Comparison of ENCODE assay signal across 10 cellular contexts in the genomic region with DNA sequence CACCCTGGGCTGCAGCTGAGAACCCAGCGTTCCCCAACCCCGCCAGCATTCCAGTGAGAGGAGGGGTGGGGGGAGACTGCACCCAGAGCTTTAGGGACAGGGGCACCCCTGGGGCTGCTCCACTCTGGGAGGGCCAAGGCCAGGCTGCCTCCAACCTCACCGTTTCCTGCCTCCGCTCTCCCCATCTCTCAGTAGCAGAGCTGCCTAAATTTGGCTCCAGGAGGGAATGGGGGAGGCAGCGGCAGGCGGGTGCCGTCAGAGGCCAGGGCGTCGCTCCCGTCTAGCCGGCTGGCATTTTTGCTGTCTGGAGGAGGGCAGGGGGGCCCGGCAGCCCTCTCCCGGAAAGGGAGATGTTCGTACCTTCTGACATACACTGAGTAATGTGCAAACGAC. TPM values are rescaled to one million over a fixed set of nuclear protein-coding genes. Genes with fewer than 3 reads are reported as not detected.
DNase-seq lines count a peak whose midpoint lies in the region; ATAC-seq and TF ChIP-seq lines count a peak whose summit lies in the region.
"Had no signal": no experiment of that assay in that cellular context is flagged by ENCODE, and none has a peak within 500 bp of the region (broad histone marks: within the 10 kb centered on the region; RNA-seq: fewer than 3 reads in every experiment).

No MANE protein-coding gene starts in this region.

- no peak for TF ChIP-seq CTCF in osteoblast (IDR thresholded peaks at IDR 0.05; ENCODE audit: extremely low read depth, low read depth, low read length)

- no peaks in the 10 kb centered on the region for H3K36me3 ChIP-seq in osteoblast (ENCODE audit: insufficient read depth, low read length)
- H3K36me3 ChIP-seq: tibial artery had no signal

- no peak overlapping the region for H3K27ac ChIP-seq in right cardiac atrium (ENCODE audit: low read length)
- peak overlapping the region; percentile 49 for H3K27ac ChIP-seq in substantia nigra (ENCODE audit: low read depth, low read length, poor library complexity, severe bottlenecking)
- no peak overlapping the region for H3K27ac ChIP-seq in osteoblast (ENCODE audit: low read depth, low read length)
- H3K27ac ChIP-seq: tibial artery had no signal

- peaks cover 2% of the 10 kb centered on the region for H3K4me1 ChIP-seq in right cardiac atrium (ENCODE audit: control insufficient read depth, insufficient read depth, low read length)
- H3K4me1 ChIP-seq in osteoblast (ENCODE audit: insufficient read depth, low read length), result no peaks in the 10 kb centered on the region

- H3K9me3 ChIP-seq in right cardiac atrium (ENCODE audit: control insufficient read depth, low read length) (no peaks in the 10 kb centered on the region), osteoblast (ENCODE audit: low read depth, low read length) (no peaks in the 10 kb centered on the region)
- H3K9me3 ChIP-seq: tibial artery had no signal

- H3K27me3 ChIP-seq in right cardiac atrium (ENCODE audit: control insufficient read depth, insufficient read depth), result no peaks in the 10 kb centered on the region
- H3K27me3 ChIP-seq in osteoblast (ENCODE audit: insufficient read depth, low read length), result peaks cover 13% of the 10 kb centered on the region

- no peak overlapping the region for H2AFZ ChIP-seq in osteoblast (ENCODE audit: low read length)

- intact Hi-C loops in right cardiac atrium (cut with DNase I), result loop anchor here in 1 of 4 donors (5.0 kb wide), 1 partner anchor 109 kb away; no protein-coding TSS in a partner anchor

- H3K79me2 ChIP-seq in osteoblast (ENCODE audit: insufficient read depth, low read length), result no peaks in the 10 kb centered on the region

- H3K4me3 ChIP-seq in right cardiac atrium (ENCODE audit: low read length), result no peak overlapping the region
- H3K4me3 ChIP-seq in osteoblast (ENCODE audit: insufficient read depth, low read length), result no peak overlapping the region
- H3K4me3 ChIP-seq: tibial artery had no signal

- DNase-seq in NCI-H2196 (lab: John Stamatoyannopoulos, UW; ENCODE audit: unreplicated experiment), result peak; percentile 27
- no peak for DNase-seq in NCI-H2196 treated with DMSO at 0.1 percent for 48 hours (lab: John Stamatoyannopoulos, UW; ENCODE audit: unreplicated experiment)
- peak; percentile 24 for DNase-seq in activated T-helper 1 cell treated with Interleukin-2 at 50 U/mL for 16 hours (ENCODE audit: low read depth)
- peak in 2 of 3 donors; percentile 64 to 73 for DNase-seq in right cardiac atrium
- peak in 1 of 49 donors; percentile 50 for DNase-seq in substantia nigra (lab: John Stamatoyannopoulos, UW)
- DNase-seq in osteoblast (ENCODE audit: insufficient read length, low spot score, missing footprints), result no peak
- DNase-seq: occipital lobe, tibial artery had no signal

- WGBS in right cardiac atrium, result 30% methylated on average over 15 of the region's 15 CpGs

- H4K20me1 ChIP-seq in osteoblast (ENCODE audit: insufficient read depth, low read length), result no peaks in the 10 kb centered on the region

- no peak overlapping the region for H3K4me2 ChIP-seq in osteoblast (ENCODE audit: insufficient read depth, low read length)

- ATAC-seq in right cardiac atrium (peak; percentile 19 to 36), HG03342 (IDR thresholded peaks at IDR 0.05; ENCODE audit: unreplicated experiment) (no peak), GM21381 (IDR thresholded peaks at IDR 0.05; ENCODE audit: unreplicated experiment) (no peak)

RNA-seq across cellular contexts. Expression of a gene that starts 46.6 kb away (rescaled TPM):
- total RNA-seq in right cardiac atrium, result 10 to 100 TPM in 1 of 4 donors, 1 to 10 TPM in 3; 6.5 to 10.9 (median 8.0) TPM
- polyA plus RNA-seq in right cardiac atrium, result 8.3 TPM
- total RNA-seq in osteoblast, result 5.9 and 6.2 TPM in 2 replicates

Comparison
In these comparisons a context has a peak if more than half of its experiments do, and no peak if none do; other contexts are left out.
1. DNase-seq: peak in NCI-H2196 (single experiment), activated T-helper 1 cell treated with Interleukin-2 at 50 U/mL for 16 hours (single experiment) and right cardiac atrium (2 of 3); none in NCI-H2196 treated with DMSO at 0.1 percent for 48 hours (single experiment) and osteoblast (single experiment).
2. ATAC-seq: peak in right cardiac atrium (2 of 2); none in HG03342 (single experiment) and GM21381 (single experiment).